8 cellular contexts compared by ENCODE assay signal in the genomic region with DNA sequence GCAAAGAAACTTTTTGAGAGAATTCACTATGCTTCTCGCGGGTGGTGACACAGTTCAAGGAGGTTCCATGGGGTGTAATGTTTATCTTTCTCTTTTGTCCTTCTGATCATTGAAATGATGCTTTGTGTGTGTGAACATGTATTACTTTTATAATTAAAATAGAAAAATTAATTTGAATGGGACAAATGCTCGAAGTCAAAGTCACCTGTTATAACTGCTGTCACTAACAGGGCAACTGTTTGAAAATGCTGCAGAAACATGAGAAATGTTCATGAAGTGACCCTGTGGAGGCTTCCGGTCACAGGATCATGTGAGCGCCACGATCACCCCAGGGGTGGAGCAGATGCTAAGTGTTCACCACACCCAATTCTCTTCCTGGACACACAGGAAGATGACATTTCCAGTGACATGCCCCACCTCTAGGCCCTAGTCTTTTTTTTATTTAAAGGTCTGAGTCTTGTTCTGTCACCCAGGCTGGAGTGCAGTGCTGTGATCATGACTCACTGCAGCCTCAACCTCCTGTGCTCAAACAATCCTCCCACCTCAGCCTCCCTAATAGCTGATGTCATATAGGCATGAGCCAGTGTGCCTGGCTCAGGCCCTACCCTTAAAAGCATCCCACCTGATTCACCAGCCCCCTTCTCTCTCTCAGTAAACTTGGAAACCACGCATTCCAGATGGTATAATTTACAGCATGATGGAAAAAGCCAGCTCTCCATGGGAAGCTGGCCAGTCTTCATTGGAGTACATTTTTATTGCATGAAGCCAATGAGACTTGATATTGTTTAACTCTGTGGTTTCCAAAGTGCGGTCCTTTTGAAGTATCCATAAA. TPM values are rescaled to one million over a fixed set of nuclear protein-coding genes. Genes with fewer than 3 reads are reported as not detected.
DNase-seq lines count a peak whose midpoint lies in the region; ATAC-seq and TF ChIP-seq lines count a peak whose summit lies in the region.

No MANE protein-coding gene starts in this region.

- no peak for TF ChIP-seq CTCF in coronary artery (IDR thresholded peaks at IDR 0.05)

- H3K27me3 Mint-ChIP-seq in activated CD4-positive, alpha-beta memory T cell treated with anti-CD3 and anti-CD28 coated beads, Interleukin-2, amount 10 ng/mL, durations not matched to agents 7 days and 5 days, result no peaks in the 10 kb centered on the region

- H3K4me2 ChIP-seq in BLaER1 treated with 17β-estradiol and CSF1 and Interleukin-3, amounts not matched to agents 10 nM and 100 nM, result peak overlapping the region; percentile 65 to 91 (median 77)

- CTCF ChIA-PET in activated CD4-positive, alpha-beta memory T cell treated with anti-CD3 and anti-CD28 coated beads, Interleukin-2, amount 10 ng/mL, durations not matched to agents 7 days and 5 days (lab: Charles Lee), result interaction anchor here (1.0 to 5.1 kb wide), 6 partner anchors 10 to 28 kb away, joined by 3 to 37 read pairs (median 8); a partner anchor contains a TSS

- H3K27ac Mint-ChIP-seq in activated CD4-positive, alpha-beta memory T cell treated with anti-CD3 and anti-CD28 coated beads, Interleukin-2, amount 10 ng/mL, durations not matched to agents 7 days and 5 days, result peak overlapping the region; percentile 97

- peaks cover 3% of the 10 kb centered on the region for H3K9me3 Mint-ChIP-seq in activated CD4-positive, alpha-beta memory T cell treated with anti-CD3 and anti-CD28 coated beads, Interleukin-2, amount 10 ng/mL, durations not matched to agents 7 days and 5 days

- peaks cover 0 to 10% (median 0%) of the 10 kb centered on the region in 11 experiments; a peak in 5 of 22 replicates for H3K36me3 ChIP-seq in BLaER1 treated with 17β-estradiol and CSF1 and Interleukin-3, amounts not matched to agents 10 nM and 100 nM

- DNase-seq in activated CD4-positive, alpha-beta memory T cell treated with anti-CD3 and anti-CD28 coated beads, Interleukin-2, amount 10 ng/mL, durations not matched to agents 7 days and 5 days, result peak; percentile 85
- DNase-seq in left lobe of liver (ENCODE audit: low spot score), result no peak
- no peak for DNase-seq in dedifferentiated amniotic fluid mesenchymal stem cell (ENCODE audit: extremely low spot score)
- no peak for DNase-seq in HuH-7 (ENCODE audit: low spot score)
- no peak for DNase-seq in coronary artery (ENCODE audit: low spot score)

- ATAC-seq in HG03196 (IDR thresholded peaks at IDR 0.05; ENCODE audit: unreplicated experiment), result peak; percentile 69
- ATAC-seq in left lobe of liver, result peak; percentile 72
- no peak for ATAC-seq in HG02623 (IDR thresholded peaks at IDR 0.05; ENCODE audit: unreplicated experiment)

- POLR2A ChIA-PET in activated CD4-positive, alpha-beta memory T cell treated with anti-CD3 and anti-CD28 coated beads, Interleukin-2, amount 10 ng/mL, durations not matched to agents 7 days and 5 days (lab: Charles Lee), result interaction anchor here (0.6 to 3.8 kb wide), 6 partner anchors 10 to 156 kb away, joined by 3 to 13 read pairs (median 4); a partner anchor contains a TSS

- peak overlapping the region in 9 of 11 experiments; percentile 27 to 78 (median 64); a peak in 15 of 22 replicates for H3K27ac ChIP-seq in BLaER1 treated with 17β-estradiol and CSF1 and Interleukin-3, amounts not matched to agents 10 nM and 100 nM
- peak overlapping the region in 1 of 2 donors; percentile 34 for H3K27ac ChIP-seq in coronary artery

- peak overlapping the region in 5 of 11 experiments; percentile 3 to 51 (median 24); a peak in 5 of 22 replicates for H3K9ac ChIP-seq in BLaER1 treated with 17β-estradiol and CSF1 and Interleukin-3, amounts not matched to agents 10 nM and 100 nM

- H3K36me3 Mint-ChIP-seq in activated CD4-positive, alpha-beta memory T cell treated with anti-CD3 and anti-CD28 coated beads, Interleukin-2, amount 10 ng/mL, durations not matched to agents 7 days and 5 days (ENCODE audit: low read depth), result peaks cover 23% of the 10 kb centered on the region

- no peaks in the 10 kb centered on the region for H3K27me3 ChIP-seq in BLaER1 treated with 17β-estradiol and CSF1 and Interleukin-3, amounts not matched to agents 10 nM and 100 nM

- no peak overlapping the region for H3K4me3 ChIP-seq in BLaER1 treated with 17β-estradiol and CSF1 and Interleukin-3, amounts not matched to agents 10 nM and 100 nM
- H3K4me3 ChIP-seq in coronary artery, result no peak overlapping the region

- H3K4me1 ChIP-seq in BLaER1 treated with 17β-estradiol and CSF1 and Interleukin-3, amounts not matched to agents 10 nM and 100 nM, result peaks cover 24 to 84% (median 43%) of the 10 kb centered on the region in 10 experiments

- H4K20me1 ChIP-seq in BLaER1 treated with 17β-estradiol and CSF1 and Interleukin-3, amounts not matched to agents 10 nM and 100 nM, result no peaks in the 10 kb centered on the region

- no peaks in the 10 kb centered on the region for H3K9me3 ChIP-seq in BLaER1 treated with 17β-estradiol and CSF1 and Interleukin-3, amounts not matched to agents 10 nM and 100 nM (replicated peaks in 1 of 11)

- H3K4me1 Mint-ChIP-seq in activated CD4-positive, alpha-beta memory T cell treated with anti-CD3 and anti-CD28 coated beads, Interleukin-2, amount 10 ng/mL, durations not matched to agents 7 days and 5 days, result peaks cover 49% of the 10 kb centered on the region

- no peak overlapping the region for H3K4me3 Mint-ChIP-seq in activated CD4-positive, alpha-beta memory T cell treated with anti-CD3 and anti-CD28 coated beads, Interleukin-2, amount 10 ng/mL, durations not matched to agents 7 days and 5 days

RNA-seq across cellular contexts. Expression of a gene that starts 21.1 kb away (rescaled TPM):
- not detected for total RNA-seq in activated CD4-positive, alpha-beta memory T cell treated with anti-CD3 and anti-CD28 coated beads, Interleukin-2, amount 10 ng/mL, durations not matched to agents 7 days and 5 days
- not detected for total RNA-seq in left lobe of liver

RNA-seq across cellular contexts. Expression of a gene that starts 23.4 kb away (rescaled TPM):
- total RNA-seq in activated CD4-positive, alpha-beta memory T cell treated with anti-CD3 and anti-CD28 coated beads, Interleukin-2, amount 10 ng/mL, durations not matched to agents 7 days and 5 days, result 10 to 100 TPM; 52.8 to 59.5 TPM
- total RNA-seq in left lobe of liver, result 48.2 TPM

RNA-seq across cellular contexts. Expression of a gene that starts 24.2 kb away (rescaled TPM):
- total RNA-seq in activated CD4-positive, alpha-beta memory T cell treated with anti-CD3 and anti-CD28 coated beads, Interleukin-2, amount 10 ng/mL, durations not matched to agents 7 days and 5 days, result 10 to 100 TPM; 24.6 to 32.7 TPM
- total RNA-seq in left lobe of liver, result 29.7 TPM

RNA-seq across cellular contexts. Expression of a gene that starts 57.9 kb away (rescaled TPM):
- 10 to 100 TPM; 74.9 to 76.9 TPM for total RNA-seq in activated CD4-positive, alpha-beta memory T cell treated with anti-CD3 and anti-CD28 coated beads, Interleukin-2, amount 10 ng/mL, durations not matched to agents 7 days and 5 days
- 13.4 TPM for total RNA-seq in left lobe of liver
